ENCODE assay signal across 16 cellular contexts in genomic region chr7:76349313-76349885, GRCh38.
"Had no signal": no experiment of that assay in that cellular context is flagged by ENCODE, and none has a peak within 500 bp of the region (broad histone marks: within the 10 kb centered on the region; RNA-seq: fewer than 3 reads in every experiment).

No MANE protein-coding gene starts in this region.

- H3K36me3 ChIP-seq: ovary had no signal

- H3K9me3 ChIP-seq: left lung, ovary, tibial artery had no signal

- H3K27me3 ChIP-seq: left lung, ovary, tibial artery had no signal

- H3K4me3 Mint-ChIP-seq: naive B cell had no signal

- DNase-seq: activated CD4-positive, alpha-beta T cell treated with anti-CD3 and anti-CD28 coated beads for 4 hours; activated gamma-delta T cell treated with Interleukin-2 at 50 U/mL for 16 hours; activated T-cell treated with anti-CD3 and anti-CD28 coated beads for 4 hours; hippocampal formation; left lung; mammary epithelial cell; naive B cell; ovary; stimulated activated CD4-positive, alpha-beta T cell treated with anti-CD3 and anti-CD28 coated beads, Interleukin-12 subunit alpha, Interleukin-12 subunit beta, amount 100 ng/mL, for 4 hours; stimulated activated CD4-positive, alpha-beta T cell treated with anti-CD3 and anti-CD28 coated beads, Interleukin-2, amount 100 ng/mL, for 24 hours had no signal

- H3K27ac ChIP-seq: left lung, ovary, tibial artery had no signal

- H3K9me3 Mint-ChIP-seq: naive B cell had no signal

- FAIRE-seq: colon, endometrium, keratinocyte had no signal

- H3K4me3 ChIP-seq: left lung, ovary, SK-N-MC, tibial artery had no signal

- ATAC-seq: esophagus mucosa, left lung had no signal

- H3K27me3 Mint-ChIP-seq: naive B cell had no signal
